8 cellular contexts compared by ENCODE assay signal in genomic region chr2:142131016-142131714, GRCh38. TPM values are rescaled to one million over a fixed set of nuclear protein-coding genes. Genes with fewer than 3 reads are reported as not detected.
DNase-seq lines count a peak whose midpoint lies in the region; ATAC-seq and TF ChIP-seq lines count a peak whose summit lies in the region.

Gene LRP1B (minus strand): TSS chr2:142131016. CDS start chr2:142130729, 287 bp downstream.

- no peaks in the 10 kb centered on the region for H3K79me2 ChIP-seq in osteoblast (ENCODE audit: insufficient read depth, low read length)

- no peaks in the 10 kb centered on the region for H3K36me3 ChIP-seq in osteoblast (ENCODE audit: insufficient read depth, low read length)

- peak within 1 kb of the TSS; percentile 80 for H3K4me2 ChIP-seq in osteoblast (ENCODE audit: insufficient read depth, low read length)

- peak within 1 kb of the TSS; percentile 65 for H3K4me3 ChIP-seq in osteoblast (ENCODE audit: insufficient read depth, low read length)

- TF ChIP-seq CTCF in osteoblast (IDR thresholded peaks at IDR 0.05; ENCODE audit: extremely low read depth, low read depth, low read length): no peak

- peaks cover 28% of the 10 kb centered on the region for H3K27me3 Mint-ChIP-seq in activated T-cell treated with anti-CD3 and anti-CD28 coated beads, Interleukin-2, amount 50 U/mL, for 4 hours (ENCODE audit: low read depth)

- H3K4me3 Mint-ChIP-seq in activated T-cell treated with anti-CD3 and anti-CD28 coated beads, Interleukin-2, amount 50 U/mL, for 4 hours: peak within 1 kb of the TSS; percentile 38

- H3K4me1 Mint-ChIP-seq in activated T-cell treated with anti-CD3 and anti-CD28 coated beads, Interleukin-2, amount 50 U/mL, for 4 hours (ENCODE audit: low read depth): peaks cover 5% of the 10 kb centered on the region

- no peak for DNase-seq in activated T-cell treated with anti-CD3 and anti-CD28 coated beads, Interleukin-2, amount 50 U/mL, for 4 hours
- DNase-seq in activated T-cell treated with anti-CD3 and anti-CD28 coated beads for 4 hours (no peak), UCSD-AML1 (lab: John Stamatoyannopoulos, UW; ENCODE audit: unreplicated experiment) (peak; percentile 5), glomerular endothelial cell (ENCODE audit: extremely low read depth, low read depth, low spot score) (peak; percentile 45), osteoblast (ENCODE audit: insufficient read length, low spot score, missing footprints) (peak; percentile 88), NCI-H187 treated with DMSO at 0.1 percent for 48 hours (lab: John Stamatoyannopoulos, UW) (no peak), T-helper 9 cell (no peak)

- peak within 1 kb of the TSS; percentile 77 for H2AFZ ChIP-seq in osteoblast (ENCODE audit: low read length)

- no peaks in the 10 kb centered on the region for H4K20me1 ChIP-seq in osteoblast (ENCODE audit: insufficient read depth, low read length)

- H3K9me3 Mint-ChIP-seq in activated T-cell treated with anti-CD3 and anti-CD28 coated beads, Interleukin-2, amount 50 U/mL, for 4 hours: no peaks in the 10 kb centered on the region

- H3K27ac ChIP-seq in osteoblast (ENCODE audit: low read depth, low read length): no peak within 1 kb of the TSS

- no peaks in the 10 kb centered on the region for H3K9me3 ChIP-seq in osteoblast (ENCODE audit: low read depth, low read length)

- ATAC-seq in activated T-cell treated with anti-CD3 and anti-CD28 coated beads, Interleukin-2, amount 50 U/mL, for 4 hours: no peak
- peak; percentile 69 for ATAC-seq in HG03045 (IDR thresholded peaks at IDR 0.05; ENCODE audit: unreplicated experiment)

- no peaks in the 10 kb centered on the region for H3K36me3 Mint-ChIP-seq in activated T-cell treated with anti-CD3 and anti-CD28 coated beads, Interleukin-2, amount 50 U/mL, for 4 hours (ENCODE audit: insufficient read depth)

- H3K4me1 ChIP-seq in osteoblast (ENCODE audit: insufficient read depth, low read length): peaks cover 6% of the 10 kb centered on the region

- peaks cover 18% of the 10 kb centered on the region for H3K27me3 ChIP-seq in osteoblast (ENCODE audit: insufficient read depth, low read length)

RNA-seq across cellular contexts. Expression of gene LRP1B, which starts in this region (rescaled TPM):
- not detected for total RNA-seq in activated T-cell treated with anti-CD3 and anti-CD28 coated beads, Interleukin-2, amount 50 U/mL, for 4 hours
- total RNA-seq in glomerular endothelial cell: 0.05 TPM in 1 of 2 replicates, not detected in the other
- under 0.01 TPM in 1 of 2 replicates, not detected in the other for total RNA-seq in osteoblast

Comparison
In these comparisons a context has a peak if more than half of its experiments do, and no peak if none do; other contexts are left out.
1. Peak in DNase-seq in glomerular endothelial cell; RNA of the gene not detected or under 1 TPM.
2. Peak in DNase-seq, H3K4me3 ChIP-seq and H3K4me2 ChIP-seq in osteoblast; RNA of the gene not detected or under 1 TPM.